1 cellular context compared by ENCODE assay signal in the genomic region with DNA sequence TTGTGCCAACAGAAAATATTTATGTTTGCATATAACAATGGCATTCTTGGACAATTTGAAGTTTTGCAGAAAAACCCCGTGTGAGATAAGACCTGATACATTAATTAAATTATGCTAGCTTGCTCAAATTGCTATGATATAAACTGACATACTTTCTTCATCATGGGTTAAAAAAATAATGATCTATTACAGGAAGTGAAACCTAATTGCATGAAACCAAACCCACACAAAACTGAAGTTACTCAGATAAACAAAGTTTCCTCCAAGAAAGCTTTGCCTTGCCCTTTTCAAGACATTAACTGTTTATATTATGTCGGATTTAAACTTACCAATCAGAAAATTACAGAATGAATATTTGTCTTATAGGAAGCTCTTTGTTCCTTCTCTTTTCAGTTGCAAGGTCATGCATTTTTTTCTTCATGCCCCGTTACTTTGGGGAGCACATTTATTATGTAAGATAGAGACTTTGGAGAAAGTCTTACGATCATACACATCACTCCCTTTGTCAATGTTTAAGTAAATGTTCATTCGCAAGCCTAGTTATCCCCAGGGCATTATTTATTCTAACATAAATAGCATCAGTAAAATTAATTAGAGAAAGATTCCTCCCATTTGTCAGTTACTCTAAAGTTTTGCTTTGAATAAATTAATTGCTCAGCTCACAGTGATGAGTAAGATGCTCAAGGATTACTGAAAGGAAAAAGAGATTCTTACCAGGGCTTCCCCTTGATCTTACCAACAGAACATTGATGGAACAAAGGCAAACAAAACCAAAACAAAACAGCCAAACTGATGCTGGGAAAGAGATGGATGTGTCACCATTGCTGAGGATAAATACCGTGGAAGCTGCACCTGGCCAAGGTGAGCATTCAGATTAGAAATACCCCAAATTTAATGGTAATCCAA.
TF ChIP-seq lines count a peak whose summit lies in the region.

No MANE protein-coding gene starts in this region.

TF ChIP-seq in GM12878, 131 proteins besides CTCF, POLR2A, EP300 and RAD21 (continued from another document):
- TF ChIP-seq, protein P1, sequence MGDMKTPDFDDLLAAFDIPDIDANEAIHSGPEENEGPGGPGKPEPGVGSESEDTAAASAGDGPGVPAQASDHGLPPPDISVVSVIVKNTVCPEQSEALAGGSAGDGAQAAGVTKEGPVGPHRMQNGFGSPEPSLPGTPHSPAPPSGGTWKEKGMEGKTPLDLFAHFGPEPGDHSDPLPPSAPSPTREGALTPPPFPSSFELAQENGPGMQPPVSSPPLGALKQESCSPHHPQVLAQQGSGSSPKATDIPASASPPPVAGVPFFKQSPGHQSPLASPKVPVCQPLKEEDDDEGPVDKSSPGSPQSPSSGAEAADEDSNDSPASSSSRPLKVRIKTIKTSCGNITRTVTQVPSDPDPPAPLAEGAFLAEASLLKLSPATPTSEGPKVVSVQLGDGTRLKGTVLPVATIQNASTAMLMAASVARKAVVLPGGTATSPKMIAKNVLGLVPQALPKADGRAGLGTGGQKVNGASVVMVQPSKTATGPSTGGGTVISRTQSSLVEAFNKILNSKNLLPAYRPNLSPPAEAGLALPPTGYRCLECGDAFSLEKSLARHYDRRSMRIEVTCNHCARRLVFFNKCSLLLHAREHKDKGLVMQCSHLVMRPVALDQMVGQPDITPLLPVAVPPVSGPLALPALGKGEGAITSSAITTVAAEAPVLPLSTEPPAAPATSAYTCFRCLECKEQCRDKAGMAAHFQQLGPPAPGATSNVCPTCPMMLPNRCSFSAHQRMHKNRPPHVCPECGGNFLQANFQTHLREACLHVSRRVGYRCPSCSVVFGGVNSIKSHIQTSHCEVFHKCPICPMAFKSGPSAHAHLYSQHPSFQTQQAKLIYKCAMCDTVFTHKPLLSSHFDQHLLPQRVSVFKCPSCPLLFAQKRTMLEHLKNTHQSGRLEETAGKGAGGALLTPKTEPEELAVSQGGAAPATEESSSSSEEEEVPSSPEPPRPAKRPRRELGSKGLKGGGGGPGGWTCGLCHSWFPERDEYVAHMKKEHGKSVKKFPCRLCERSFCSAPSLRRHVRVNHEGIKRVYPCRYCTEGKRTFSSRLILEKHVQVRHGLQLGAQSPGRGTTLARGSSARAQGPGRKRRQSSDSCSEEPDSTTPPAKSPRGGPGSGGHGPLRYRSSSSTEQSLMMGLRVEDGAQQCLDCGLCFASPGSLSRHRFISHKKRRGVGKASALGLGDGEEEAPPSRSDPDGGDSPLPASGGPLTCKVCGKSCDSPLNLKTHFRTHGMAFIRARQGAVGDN (IDR thresholded peaks at IDR 0.05), result no peak; the same call in 1 of the 2 replicates
- 0 out of 2 replicates have a peak, but pooled peaks have one; percentile 74 for TF ChIP-seq IRF4 (IDR thresholded peaks at IDR 0.05; ENCODE audit: low read depth, low read length)
- TF ChIP-seq CHD1 (IDR thresholded peaks at IDR 0.05; ENCODE audit: low read depth, low read length), result no peak
- TF ChIP-seq ATF7 (IDR thresholded peaks at IDR 0.05; ENCODE audit: low read depth), result peak; percentile 56; the same call in 1 of the 2 replicates
- 0 out of 2 replicates have a peak, but pooled peaks have one; percentile 32 for TF ChIP-seq CREB1 (IDR thresholded peaks at IDR 0.05; ENCODE audit: low read depth)
- TF ChIP-seq, protein P2, sequence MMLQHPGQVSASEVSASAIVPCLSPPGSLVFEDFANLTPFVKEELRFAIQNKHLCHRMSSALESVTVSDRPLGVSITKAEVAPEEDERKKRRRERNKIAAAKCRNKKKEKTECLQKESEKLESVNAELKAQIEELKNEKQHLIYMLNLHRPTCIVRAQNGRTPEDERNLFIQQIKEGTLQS (IDR thresholded peaks at IDR 0.05; ENCODE audit: borderline replicate concordance, extremely low read depth, low read depth, low read length), result no peak
- peak; percentile 59; the same call in 1 of the 2 replicates for TF ChIP-seq BCL11A (IDR thresholded peaks at IDR 0.05; ENCODE audit: low read depth, low read length)
- peak; percentile 29; the same call in 1 of the 2 replicates for TF ChIP-seq JUNB (IDR thresholded peaks at IDR 0.05)
- peak; percentile 27; the same call in 1 of the 2 replicates for TF ChIP-seq BMI1 (IDR thresholded peaks at IDR 0.05; ENCODE audit: borderline replicate concordance)
- TF ChIP-seq ZNF24 (IDR thresholded peaks at IDR 0.05), result peak; percentile 74; the same call in 1 of the 2 replicates
- TF ChIP-seq, protein P3, sequence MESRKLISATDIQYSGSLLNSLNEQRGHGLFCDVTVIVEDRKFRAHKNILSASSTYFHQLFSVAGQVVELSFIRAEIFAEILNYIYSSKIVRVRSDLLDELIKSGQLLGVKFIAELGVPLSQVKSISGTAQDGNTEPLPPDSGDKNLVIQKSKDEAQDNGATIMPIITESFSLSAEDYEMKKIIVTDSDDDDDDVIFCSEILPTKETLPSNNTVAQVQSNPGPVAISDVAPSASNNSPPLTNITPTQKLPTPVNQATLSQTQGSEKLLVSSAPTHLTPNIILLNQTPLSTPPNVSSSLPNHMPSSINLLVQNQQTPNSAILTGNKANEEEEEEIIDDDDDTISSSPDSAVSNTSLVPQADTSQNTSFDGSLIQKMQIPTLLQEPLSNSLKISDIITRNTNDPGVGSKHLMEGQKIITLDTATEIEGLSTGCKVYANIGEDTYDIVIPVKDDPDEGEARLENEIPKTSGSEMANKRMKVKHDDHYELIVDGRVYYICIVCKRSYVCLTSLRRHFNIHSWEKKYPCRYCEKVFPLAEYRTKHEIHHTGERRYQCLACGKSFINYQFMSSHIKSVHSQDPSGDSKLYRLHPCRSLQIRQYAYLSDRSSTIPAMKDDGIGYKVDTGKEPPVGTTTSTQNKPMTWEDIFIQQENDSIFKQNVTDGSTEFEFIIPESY (IDR thresholded peaks at IDR 0.05), result no peak
- no peak for TF ChIP-seq TARDBP (IDR thresholded peaks at IDR 0.05; ENCODE audit: borderline replicate concordance)
- TF ChIP-seq, protein P4, sequence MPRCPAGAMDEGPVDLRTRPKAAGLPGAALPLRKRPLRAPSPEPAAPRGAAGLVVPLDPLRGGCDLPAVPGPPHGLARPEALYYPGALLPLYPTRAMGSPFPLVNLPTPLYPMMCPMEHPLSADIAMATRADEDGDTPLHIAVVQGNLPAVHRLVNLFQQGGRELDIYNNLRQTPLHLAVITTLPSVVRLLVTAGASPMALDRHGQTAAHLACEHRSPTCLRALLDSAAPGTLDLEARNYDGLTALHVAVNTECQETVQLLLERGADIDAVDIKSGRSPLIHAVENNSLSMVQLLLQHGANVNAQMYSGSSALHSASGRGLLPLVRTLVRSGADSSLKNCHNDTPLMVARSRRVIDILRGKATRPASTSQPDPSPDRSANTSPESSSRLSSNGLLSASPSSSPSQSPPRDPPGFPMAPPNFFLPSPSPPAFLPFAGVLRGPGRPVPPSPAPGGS (IDR thresholded peaks at IDR 0.05; ENCODE audit: borderline replicate concordance, insufficient read depth, low read depth, low read length, poor library complexity, severe bottlenecking), result no peak
- TF ChIP-seq MEF2A (IDR thresholded peaks at IDR 0.05; ENCODE audit: insufficient read depth, low read depth, low read length), result 0 out of 2 replicates have a peak, but pooled peaks have one; percentile 17
- peak; percentile 48; the same call in 1 of the 2 replicates for TF ChIP-seq ZNF384 (IDR thresholded peaks at IDR 0.05; ENCODE audit: borderline replicate concordance, low read depth, low read length)
- no peak for TF ChIP-seq SIN3A (IDR thresholded peaks at IDR 0.05; ENCODE audit: low read depth, low read length)
- TF ChIP-seq, protein P5, sequence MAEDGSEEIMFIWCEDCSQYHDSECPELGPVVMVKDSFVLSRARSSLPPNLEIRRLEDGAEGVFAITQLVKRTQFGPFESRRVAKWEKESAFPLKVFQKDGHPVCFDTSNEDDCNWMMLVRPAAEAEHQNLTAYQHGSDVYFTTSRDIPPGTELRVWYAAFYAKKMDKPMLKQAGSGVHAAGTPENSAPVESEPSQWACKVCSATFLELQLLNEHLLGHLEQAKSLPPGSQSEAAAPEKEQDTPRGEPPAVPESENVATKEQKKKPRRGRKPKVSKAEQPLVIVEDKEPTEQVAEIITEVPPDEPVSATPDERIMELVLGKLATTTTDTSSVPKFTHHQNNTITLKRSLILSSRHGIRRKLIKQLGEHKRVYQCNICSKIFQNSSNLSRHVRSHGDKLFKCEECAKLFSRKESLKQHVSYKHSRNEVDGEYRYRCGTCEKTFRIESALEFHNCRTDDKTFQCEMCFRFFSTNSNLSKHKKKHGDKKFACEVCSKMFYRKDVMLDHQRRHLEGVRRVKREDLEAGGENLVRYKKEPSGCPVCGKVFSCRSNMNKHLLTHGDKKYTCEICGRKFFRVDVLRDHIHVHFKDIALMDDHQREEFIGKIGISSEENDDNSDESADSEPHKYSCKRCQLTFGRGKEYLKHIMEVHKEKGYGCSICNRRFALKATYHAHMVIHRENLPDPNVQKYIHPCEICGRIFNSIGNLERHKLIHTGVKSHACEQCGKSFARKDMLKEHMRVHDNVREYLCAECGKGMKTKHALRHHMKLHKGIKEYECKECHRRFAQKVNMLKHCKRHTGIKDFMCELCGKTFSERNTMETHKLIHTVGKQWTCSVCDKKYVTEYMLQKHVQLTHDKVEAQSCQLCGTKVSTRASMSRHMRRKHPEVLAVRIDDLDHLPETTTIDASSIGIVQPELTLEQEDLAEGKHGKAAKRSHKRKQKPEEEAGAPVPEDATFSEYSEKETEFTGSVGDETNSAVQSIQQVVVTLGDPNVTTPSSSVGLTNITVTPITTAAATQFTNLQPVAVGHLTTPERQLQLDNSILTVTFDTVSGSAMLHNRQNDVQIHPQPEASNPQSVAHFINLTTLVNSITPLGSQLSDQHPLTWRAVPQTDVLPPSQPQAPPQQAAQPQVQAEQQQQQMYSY (CRISPR knock-in tag; IDR thresholded peaks at IDR 0.05), result no peak
- TF ChIP-seq YY1 (IDR thresholded peaks at IDR 0.05; ENCODE audit: low read depth, low read length), result no peak
- no peak for TF ChIP-seq SMC3 (IDR thresholded peaks at IDR 0.05; ENCODE audit: borderline replicate concordance, low read length)
- TF ChIP-seq ZBED1 (IDR thresholded peaks at IDR 0.05; ENCODE audit: borderline replicate concordance), result no peak
- TF ChIP-seq, protein P6, sequence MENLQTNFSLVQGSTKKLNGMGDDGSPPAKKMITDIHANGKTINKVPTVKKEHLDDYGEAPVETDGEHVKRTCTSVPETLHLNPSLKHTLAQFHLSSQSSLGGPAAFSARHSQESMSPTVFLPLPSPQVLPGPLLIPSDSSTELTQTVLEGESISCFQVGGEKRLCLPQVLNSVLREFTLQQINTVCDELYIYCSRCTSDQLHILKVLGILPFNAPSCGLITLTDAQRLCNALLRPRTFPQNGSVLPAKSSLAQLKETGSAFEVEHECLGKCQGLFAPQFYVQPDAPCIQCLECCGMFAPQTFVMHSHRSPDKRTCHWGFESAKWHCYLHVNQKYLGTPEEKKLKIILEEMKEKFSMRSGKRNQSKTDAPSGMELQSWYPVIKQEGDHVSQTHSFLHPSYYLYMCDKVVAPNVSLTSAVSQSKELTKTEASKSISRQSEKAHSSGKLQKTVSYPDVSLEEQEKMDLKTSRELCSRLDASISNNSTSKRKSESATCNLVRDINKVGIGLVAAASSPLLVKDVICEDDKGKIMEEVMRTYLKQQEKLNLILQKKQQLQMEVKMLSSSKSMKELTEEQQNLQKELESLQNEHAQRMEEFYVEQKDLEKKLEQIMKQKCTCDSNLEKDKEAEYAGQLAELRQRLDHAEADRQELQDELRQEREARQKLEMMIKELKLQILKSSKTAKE (IDR thresholded peaks at IDR 0.05; ENCODE audit: low read depth, poor library complexity, severe bottlenecking), result peak; percentile 52
- TF ChIP-seq, protein P7, sequence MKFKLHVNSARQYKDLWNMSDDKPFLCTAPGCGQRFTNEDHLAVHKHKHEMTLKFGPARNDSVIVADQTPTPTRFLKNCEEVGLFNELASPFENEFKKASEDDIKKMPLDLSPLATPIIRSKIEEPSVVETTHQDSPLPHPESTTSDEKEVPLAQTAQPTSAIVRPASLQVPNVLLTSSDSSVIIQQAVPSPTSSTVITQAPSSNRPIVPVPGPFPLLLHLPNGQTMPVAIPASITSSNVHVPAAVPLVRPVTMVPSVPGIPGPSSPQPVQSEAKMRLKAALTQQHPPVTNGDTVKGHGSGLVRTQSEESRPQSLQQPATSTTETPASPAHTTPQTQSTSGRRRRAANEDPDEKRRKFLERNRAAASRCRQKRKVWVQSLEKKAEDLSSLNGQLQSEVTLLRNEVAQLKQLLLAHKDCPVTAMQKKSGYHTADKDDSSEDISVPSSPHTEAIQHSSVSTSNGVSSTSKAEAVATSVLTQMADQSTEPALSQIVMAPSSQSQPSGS (IDR thresholded peaks at IDR 0.05; ENCODE audit: low read length), result peak; percentile 56
- peak; percentile 86 for TF ChIP-seq DPF2 (IDR thresholded peaks at IDR 0.05)
- TF ChIP-seq, protein P8, sequence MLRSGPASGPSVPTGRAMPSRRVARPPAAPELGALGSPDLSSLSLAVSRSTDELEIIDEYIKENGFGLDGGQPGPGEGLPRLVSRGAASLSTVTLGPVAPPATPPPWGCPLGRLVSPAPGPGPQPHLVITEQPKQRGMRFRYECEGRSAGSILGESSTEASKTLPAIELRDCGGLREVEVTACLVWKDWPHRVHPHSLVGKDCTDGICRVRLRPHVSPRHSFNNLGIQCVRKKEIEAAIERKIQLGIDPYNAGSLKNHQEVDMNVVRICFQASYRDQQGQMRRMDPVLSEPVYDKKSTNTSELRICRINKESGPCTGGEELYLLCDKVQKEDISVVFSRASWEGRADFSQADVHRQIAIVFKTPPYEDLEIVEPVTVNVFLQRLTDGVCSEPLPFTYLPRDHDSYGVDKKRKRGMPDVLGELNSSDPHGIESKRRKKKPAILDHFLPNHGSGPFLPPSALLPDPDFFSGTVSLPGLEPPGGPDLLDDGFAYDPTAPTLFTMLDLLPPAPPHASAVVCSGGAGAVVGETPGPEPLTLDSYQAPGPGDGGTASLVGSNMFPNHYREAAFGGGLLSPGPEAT (IDR thresholded peaks at IDR 0.05; ENCODE audit: low read depth), result peak; percentile 60; the same call in 1 of the 2 replicates
- peak; percentile 96 for TF ChIP-seq SPI1 (IDR thresholded peaks at IDR 0.05; ENCODE audit: borderline replicate concordance, insufficient read depth, low read depth, low read length)
- TF ChIP-seq, protein P9, sequence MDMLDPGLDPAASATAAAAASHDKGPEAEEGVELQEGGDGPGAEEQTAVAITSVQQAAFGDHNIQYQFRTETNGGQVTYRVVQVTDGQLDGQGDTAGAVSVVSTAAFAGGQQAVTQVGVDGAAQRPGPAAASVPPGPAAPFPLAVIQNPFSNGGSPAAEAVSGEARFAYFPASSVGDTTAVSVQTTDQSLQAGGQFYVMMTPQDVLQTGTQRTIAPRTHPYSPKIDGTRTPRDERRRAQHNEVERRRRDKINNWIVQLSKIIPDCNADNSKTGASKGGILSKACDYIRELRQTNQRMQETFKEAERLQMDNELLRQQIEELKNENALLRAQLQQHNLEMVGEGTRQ (IDR thresholded peaks at IDR 0.05; ENCODE audit: borderline replicate concordance, low read depth, low read length), result no peak
TF ChIP-seq in GM12878: peak in this region for 24.
